14 cellular contexts compared by ENCODE assay signal in genomic region chr3:123834631-123835030, GRCh38. TPM values are rescaled to one million over a fixed set of nuclear protein-coding genes. Genes with fewer than 3 reads are reported as not detected.
DNase-seq lines count a peak whose midpoint lies in the region; FAIRE-seq and TF ChIP-seq lines count a peak whose summit lies in the region.
"Had no signal": no experiment of that assay in that cellular context is flagged by ENCODE, and none has a peak within 500 bp of the region (broad histone marks: within the 10 kb centered on the region; RNA-seq: fewer than 3 reads in every experiment).

No MANE protein-coding gene starts in this region.

- no peak overlapping the region for H3K9ac ChIP-seq in adipocyte (ENCODE audit: low read length)
- H3K9ac ChIP-seq: BLaER1 treated with 17β-estradiol and CSF1 and Interleukin-3, amounts not matched to agents 10 nM and 100 nM had no signal

- H3K27me3 ChIP-seq in adipocyte (replicated peaks; ENCODE audit: control insufficient read depth, insufficient read depth, low read length): no peaks in the 10 kb centered on the region
- H3K27me3 ChIP-seq: BLaER1 treated with 17β-estradiol and CSF1 and Interleukin-3, amounts not matched to agents 10 nM and 100 nM; ovary had no signal

- peak; percentile 90 for FAIRE-seq in HTR-8/SVneo (lab: Jason Lieb, UNC)

- peaks cover 25% of the 10 kb centered on the region for H3K4me1 ChIP-seq in adipocyte (ENCODE audit: control insufficient read depth, insufficient read depth, low read length)

- H3K4me3 Mint-ChIP-seq in progenitor cell of endocrine pancreas (ENCODE audit: low read depth): no peak overlapping the region
- H3K4me3 Mint-ChIP-seq: activated naive CD8-positive, alpha-beta T cell treated with anti-CD3 and anti-CD28 coated beads, Interleukin-2, amount 50 U/mL, for 24 hours; stimulated activated naive CD8-positive, alpha-beta T cell treated with anti-CD3 and anti-CD28 coated beads, Interleukin-15, amount 100 ng/mL, for 72 hours had no signal

- TF ChIP-seq CTCF in progenitor cell of endocrine pancreas (IDR thresholded peaks at IDR 0.05; ENCODE audit: unreplicated experiment): no peak

- H3K9me3 Mint-ChIP-seq in progenitor cell of endocrine pancreas (ENCODE audit: low read depth): peaks cover 10% of the 10 kb centered on the region

- peaks cover 1% of the 10 kb centered on the region for H3K36me3 Mint-ChIP-seq in progenitor cell of endocrine pancreas (ENCODE audit: insufficient read depth)

- H3K9me3 ChIP-seq in adipocyte (ENCODE audit: control insufficient read depth, low read length): peaks cover 25% of the 10 kb centered on the region

- H3K4me3 ChIP-seq in adipocyte (ENCODE audit: low read length): no peak overlapping the region
- H3K4me3 ChIP-seq: BLaER1 treated with 17β-estradiol and CSF1 and Interleukin-3, amounts not matched to agents 10 nM and 100 nM; ovary had no signal

- no peaks in the 10 kb centered on the region for H3K27me3 Mint-ChIP-seq in progenitor cell of endocrine pancreas

- H3K27ac Mint-ChIP-seq in progenitor cell of endocrine pancreas: no peak overlapping the region
- H3K27ac Mint-ChIP-seq: activated naive CD8-positive, alpha-beta T cell treated with anti-CD3 and anti-CD28 coated beads, Interleukin-2, amount 50 U/mL, for 24 hours had no signal

- H3K36me3 ChIP-seq in adipocyte (ENCODE audit: control insufficient read depth, insufficient read depth, low read length, severe bottlenecking): peaks cover 16% of the 10 kb centered on the region
- H3K36me3 ChIP-seq: ovary had no signal

- H3K4me1 Mint-ChIP-seq in progenitor cell of endocrine pancreas (ENCODE audit: low read depth): no peaks in the 10 kb centered on the region
- H3K4me1 Mint-ChIP-seq: activated naive CD8-positive, alpha-beta T cell treated with anti-CD3 and anti-CD28 coated beads, Interleukin-2, amount 50 U/mL, for 24 hours; stimulated activated naive CD8-positive, alpha-beta T cell treated with anti-CD3 and anti-CD28 coated beads, Interleukin-15, amount 100 ng/mL, for 72 hours had no signal

- peak; percentile 38 for DNase-seq in AG08396 (ENCODE audit: low spot score)
- peak; percentile 68 for DNase-seq in HTR-8/SVneo (ENCODE audit: insufficient read length, low spot score)
- DNase-seq in adipocyte (ENCODE audit: low read depth): peak; percentile 69
- DNase-seq in foreskin melanocyte: peak; percentile 59
- no peak for DNase-seq in progenitor cell of endocrine pancreas (ENCODE audit: low spot score, unreplicated experiment)
- DNase-seq in NCI-H1694 treated with DMSO at 0.1 percent for 48 hours (lab: John Stamatoyannopoulos, UW): no peak
- no peak for DNase-seq in SKM-1 treated with dmso at 0.1 percent for 144 hours (lab: John Stamatoyannopoulos, UW; ENCODE audit: unreplicated experiment)
- no peak for DNase-seq in stimulated activated CD4-positive, alpha-beta T cell treated with anti-CD3 and anti-CD28 coated beads, Interleukin-12 subunit alpha, Interleukin-12 subunit beta, amount 100 ng/mL, for 4 hours
- DNase-seq: activated naive CD8-positive, alpha-beta T cell treated with anti-CD3 and anti-CD28 coated beads, Interleukin-2, amount 50 U/mL, for 24 hours; NCI-H1930; ovary; stimulated activated CD4-positive, alpha-beta T cell treated with anti-CD3 and anti-CD28 coated beads, Interleukin-2, amount 100 ng/mL, for 48 hours; stimulated activated naive CD8-positive, alpha-beta T cell treated with anti-CD3 and anti-CD28 coated beads, Interleukin-15, amount 100 ng/mL, for 72 hours had no signal

RNA-seq across cellular contexts. Expression of gene MYLK, which starts 49.5 kb away (rescaled TPM):
- 1.1 and 3.8 TPM in 2 replicates for total RNA-seq in progenitor cell of endocrine pancreas

Comparison
In these comparisons a context has a peak if more than half of its experiments do, and no peak if none do; other contexts are left out.
1. DNase-seq: peak in AG08396 (single experiment), HTR-8/SVneo (single experiment), adipocyte (single experiment) and foreskin melanocyte (single experiment); none in progenitor cell of endocrine pancreas (single experiment), NCI-H1694 treated with DMSO at 0.1 percent for 48 hours (single experiment), SKM-1 treated with dmso at 0.1 percent for 144 hours (single experiment) and stimulated activated CD4-positive, alpha-beta T cell treated with anti-CD3 and anti-CD28 coated beads, Interleukin-12 subunit alpha, Interleukin-12 subunit beta, amount 100 ng/mL, for 4 hours (single experiment).